Comparison of ENCODE assay signal across 10 cellular contexts in the genomic region with DNA sequence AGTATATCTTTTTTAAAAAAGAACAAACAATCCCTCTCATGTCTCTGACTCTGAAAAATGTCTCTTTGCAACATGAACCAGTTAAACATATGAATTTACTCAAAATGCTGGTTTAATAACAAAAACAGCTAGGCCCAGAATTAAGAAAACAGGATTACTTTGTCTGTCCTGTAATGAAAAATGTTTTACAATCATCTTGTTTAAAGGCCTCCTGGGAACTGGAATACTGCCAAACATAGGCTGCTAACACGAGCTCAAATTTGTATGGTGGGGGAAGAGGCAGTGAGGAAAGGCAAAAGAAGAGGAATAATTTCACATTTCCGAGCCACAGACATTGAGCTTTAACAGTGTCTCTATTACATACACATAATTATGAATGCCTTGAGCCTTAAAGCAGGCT.
A peak's percentile ranks its signal among the peaks of the same experiment; 100 is the strongest.
DNase-seq lines count a peak whose midpoint lies in the region; ATAC-seq and TF ChIP-seq lines count a peak whose summit lies in the region.
"Had no signal": no experiment of that assay in that cellular context is flagged by ENCODE, and none has a peak within 500 bp of the region (broad histone marks: within the 10 kb centered on the region; RNA-seq: fewer than 3 reads in every experiment).

No MANE protein-coding gene starts in this region.

- H3K9me3 ChIP-seq in BE2C (no peaks in the 10 kb centered on the region), mesenchymal stem cell (ENCODE audit: control insufficient read depth, low read length) (no peaks in the 10 kb centered on the region)

- no peak overlapping the region for H3K14ac ChIP-seq in mesenchymal stem cell (ENCODE audit: low read length in 2 of 2)

- no peak overlapping the region for H3K27ac ChIP-seq in mesenchymal stem cell (ENCODE audit: low read length, poor library complexity, severe bottlenecking)

- POLR2A ChIA-PET in T-cell (lab: Charles Lee), result interaction anchor here in 1 of 2 donors (0.5 kb wide), 1 partner anchor 10 kb away, joined by 5 read pairs; no protein-coding TSS in a partner anchor

- no peak overlapping the region for H2BK15ac ChIP-seq in mesenchymal stem cell (ENCODE audit: low read depth, poor library complexity, severe bottlenecking)

- H3K36me3 ChIP-seq in BE2C, result no peaks in the 10 kb centered on the region
- H3K36me3 ChIP-seq in mesenchymal stem cell (ENCODE audit: control insufficient read depth in 1 of 2, insufficient read depth in 2 of 2, low read depth in 1 of 2, low read length in 2 of 2), result peaks cover 0 to 4% of the 10 kb centered on the region in 2 experiments

- H2AFZ ChIP-seq in mesenchymal stem cell (ENCODE audit: low read depth, low read length), result no peak overlapping the region

- H3K27me3 Mint-ChIP-seq in T-cell, result no peaks in the 10 kb centered on the region

- H3K4me1 Mint-ChIP-seq in T-cell, result peaks cover 5 to 17% (median 11%) of the 10 kb centered on the region in 3 donors

- H3K9ac ChIP-seq in mesenchymal stem cell (ENCODE audit: low read length), result peak overlapping the region; percentile 46

- CTCF ChIA-PET in T-cell (lab: Charles Lee), result no interaction called here

- peaks cover 7% of the 10 kb centered on the region for H3K4me1 ChIP-seq in BE2C
- no peaks in the 10 kb centered on the region for H3K4me1 ChIP-seq in mesenchymal stem cell (ENCODE audit: control insufficient read depth, insufficient read depth, low read depth, low read length)

- peaks cover 31% of the 10 kb centered on the region for H3K79me1 ChIP-seq in mesenchymal stem cell (replicated peaks; ENCODE audit: low read length, poor library complexity, severe bottlenecking)

- no peaks in the 10 kb centered on the region for H3K27me3 ChIP-seq in BE2C
- no peaks in the 10 kb centered on the region for H3K27me3 ChIP-seq in mesenchymal stem cell (ENCODE audit: control insufficient read depth in 1 of 2, insufficient read depth in 1 of 2, low read length in 2 of 2)

- no peak overlapping the region for H2BK5ac ChIP-seq in mesenchymal stem cell (ENCODE audit: low read depth, low read length, poor library complexity, severe bottlenecking)

- DNase-seq in BE2C (peak; percentile 55), NCI-H1105 (lab: John Stamatoyannopoulos, UW) (peak; percentile 84), cardiac fibroblast (ENCODE audit: low read depth in 2 of 2) (peak; percentile 77 to 85), mesenchymal stem cell (peak; percentile 63), activated gamma-delta T cell (lab: John Stamatoyannopoulos, UW) (no peak), NCI-H2107 (lab: John Stamatoyannopoulos, UW) (no peak), T-cell (no peak)
- DNase-seq: NCI-H510A treated with DMSO at 0.1 percent for 48 hours, occipital lobe had no signal

- H3K27ac Mint-ChIP-seq in T-cell, result no peak overlapping the region

- no peak overlapping the region for H3K4me2 ChIP-seq in mesenchymal stem cell (ENCODE audit: low read length, poor library complexity, severe bottlenecking)

- peaks cover 34% of the 10 kb centered on the region for H3K36me3 Mint-ChIP-seq in T-cell

- no peak overlapping the region for H2BK120ac ChIP-seq in mesenchymal stem cell (ENCODE audit: low read depth, low read length)

- ATAC-seq in T-cell (replicated peaks in 1 of 4) (no peak), HG02678 (IDR thresholded peaks at IDR 0.05; ENCODE audit: unreplicated experiment) (no peak)

- H3K23ac ChIP-seq in mesenchymal stem cell (ENCODE audit: low read length in 2 of 2), result no peak overlapping the region

- H3K4me3 Mint-ChIP-seq in T-cell, result no peak overlapping the region

- no peak overlapping the region for H4K91ac ChIP-seq in mesenchymal stem cell (ENCODE audit: low read length)

- WGBS in mesenchymal stem cell, result 20% methylated on average over 1 of the region's 2 CpGs

- H3K4ac ChIP-seq in mesenchymal stem cell (ENCODE audit: low read depth in 1 of 2, low read length in 2 of 2), result no peak overlapping the region

- H4K8ac ChIP-seq in mesenchymal stem cell (ENCODE audit: low read length), result no peak overlapping the region

- no peak overlapping the region for H2BK12ac ChIP-seq in mesenchymal stem cell (ENCODE audit: low read length in 2 of 2)

- no peak for TF ChIP-seq CTCF in BE2C (IDR thresholded peaks at IDR 0.05; ENCODE audit: low read depth, low read length)
- TF ChIP-seq CTCF in cardiac fibroblast (IDR thresholded peaks at IDR 0.05; ENCODE audit: low read depth, low read length), result no peak

- peaks cover 0 to 3% (median 0%) of the 10 kb centered on the region in 3 donors for H3K9me3 Mint-ChIP-seq in T-cell

- no peak overlapping the region for H3K18ac ChIP-seq in mesenchymal stem cell (ENCODE audit: low read depth in 1 of 2, low read length in 2 of 2)

- no peak overlapping the region for H2AK5ac ChIP-seq in mesenchymal stem cell (ENCODE audit: low read length, severe bottlenecking)

- H3K4me3 ChIP-seq in BE2C (ENCODE audit: low read depth, low read length) (no peak overlapping the region), cardiac fibroblast (replicated peaks in 1 of 2; ENCODE audit: low read depth in 2 of 2, low read length in 2 of 2) (no peak overlapping the region), mesenchymal stem cell (ENCODE audit: insufficient read depth in 1 of 2, low read depth in 1 of 2, low read length in 2 of 2) (no peak overlapping the region)

Comparison
In these comparisons a context has a peak if more than half of its experiments do, and no peak if none do; other contexts are left out.
1. DNase-seq: peak in BE2C (single experiment), NCI-H1105 (single experiment), cardiac fibroblast (2 of 2) and mesenchymal stem cell (single experiment); none in activated gamma-delta T cell (single experiment), NCI-H2107 (single experiment) and T-cell (0 of 34).